ENCODE assay signal across 8 cellular contexts in genomic region chr1:233327938-233328660, GRCh38. TPM values are rescaled to one million over a fixed set of nuclear protein-coding genes. Genes with fewer than 3 reads are reported as not detected.
DNase-seq lines count a peak whose midpoint lies in the region; ATAC-seq and TF ChIP-seq lines count a peak whose summit lies in the region.

No MANE protein-coding gene starts in this region.

- H3K36me3 ChIP-seq in osteoblast (ENCODE audit: insufficient read depth, low read length): no peaks in the 10 kb centered on the region

- H3K27me3 ChIP-seq in osteoblast (ENCODE audit: insufficient read depth, low read length): peaks cover 20% of the 10 kb centered on the region

- H2AFZ ChIP-seq in osteoblast (ENCODE audit: low read length): no peak overlapping the region

- peak; percentile 23 for ATAC-seq in GM21619 (IDR thresholded peaks at IDR 0.05; ENCODE audit: unreplicated experiment)

- TF ChIP-seq RAD21 in Ishikawa (IDR thresholded peaks at IDR 0.05; ENCODE audit: low read depth): no peak

- no peaks in the 10 kb centered on the region for H4K20me1 ChIP-seq in osteoblast (ENCODE audit: insufficient read depth, low read length)

- no peak overlapping the region for H3K27ac ChIP-seq in osteoblast (ENCODE audit: low read depth, low read length)

- no peaks in the 10 kb centered on the region for H3K79me2 ChIP-seq in osteoblast (ENCODE audit: insufficient read depth, low read length)

- no peak for TF ChIP-seq EP300 in Ishikawa (IDR thresholded peaks at IDR 0.05; ENCODE audit: borderline replicate concordance)

- no peak for TF ChIP-seq CTCF in fibroblast of pulmonary artery (IDR thresholded peaks at IDR 0.05; ENCODE audit: low read length, missing control alignments)
- TF ChIP-seq CTCF in osteoblast (IDR thresholded peaks at IDR 0.05; ENCODE audit: extremely low read depth, low read depth, low read length): no peak

- no peaks in the 10 kb centered on the region for H3K4me1 ChIP-seq in osteoblast (ENCODE audit: insufficient read depth, low read length)

- H3K4me2 ChIP-seq in osteoblast (ENCODE audit: insufficient read depth, low read length): peak overlapping the region; percentile 60

- peak; percentile 72 for DNase-seq in activated CD8-positive, alpha-beta memory T cell treated with anti-CD3 and anti-CD28 coated beads for 24 hours
- DNase-seq in fibroblast of pulmonary artery (ENCODE audit: low read depth) (no peak), osteoblast (ENCODE audit: insufficient read length, low spot score, missing footprints) (peak; percentile 73), SKM-1 treated with dmso at 0.1 percent for 144 hours (lab: John Stamatoyannopoulos, UW; ENCODE audit: unreplicated experiment) (no peak), mesenteric fat pad (ENCODE audit: low spot score) (no peak)

- no peaks in the 10 kb centered on the region for H3K9me3 ChIP-seq in osteoblast (ENCODE audit: low read depth, low read length)

- peak overlapping the region; percentile 81 for H3K4me3 ChIP-seq in GM08714 (ENCODE audit: low read length)
- peak overlapping the region; percentile 44 for H3K4me3 ChIP-seq in fibroblast of pulmonary artery (replicated peaks; ENCODE audit: low read depth, low read length)
- H3K4me3 ChIP-seq in osteoblast (ENCODE audit: insufficient read depth, low read length): peak overlapping the region; percentile 53

TF ChIP-seq in Ishikawa, 13 proteins besides CTCF, POLR2A, EP300 and RAD21:
- TF ChIP-seq YY1 (IDR thresholded peaks at IDR 0.05; ENCODE audit: low read depth) (0 out of 2 replicates have a peak, but pooled peaks have one; percentile 11), NFIC (IDR thresholded peaks at IDR 0.05) (0 out of 2 replicates have a peak, but pooled peaks have one; percentile 6), MAX (IDR thresholded peaks at IDR 0.05) (peak; percentile 77), TAF1 (IDR thresholded peaks at IDR 0.05; ENCODE audit: low read depth) (no peak)

RNA-seq across cellular contexts. Expression of gene MAP3K21, which starts 0.6 kb away (rescaled TPM):
- total RNA-seq in osteoblast (under 0.01 TPM in 2 replicates), mesenteric fat pad (0.96 TPM)

RNA-seq across cellular contexts. Expression of gene PCNX2, which starts 32.6 kb away (rescaled TPM):
- total RNA-seq in osteoblast: 56.8 and 68.4 TPM in 2 replicates
- 6.1 TPM for total RNA-seq in mesenteric fat pad

Comparison
In these comparisons a context has a peak if more than half of its experiments do, and no peak if none do; other contexts are left out.
1. DNase-seq: peak in activated CD8-positive, alpha-beta memory T cell treated with anti-CD3 and anti-CD28 coated beads for 24 hours (single experiment) and osteoblast (single experiment); none in fibroblast of pulmonary artery (single experiment), SKM-1 treated with dmso at 0.1 percent for 144 hours (single experiment) and mesenteric fat pad (single experiment).
2. Peak in every context shown above with its lines, with median percentiles within 50 percentile points of each other: H3K4me3 ChIP-seq.